Comparison of ENCODE assay signal across 13 cellular contexts in the genomic region with DNA sequence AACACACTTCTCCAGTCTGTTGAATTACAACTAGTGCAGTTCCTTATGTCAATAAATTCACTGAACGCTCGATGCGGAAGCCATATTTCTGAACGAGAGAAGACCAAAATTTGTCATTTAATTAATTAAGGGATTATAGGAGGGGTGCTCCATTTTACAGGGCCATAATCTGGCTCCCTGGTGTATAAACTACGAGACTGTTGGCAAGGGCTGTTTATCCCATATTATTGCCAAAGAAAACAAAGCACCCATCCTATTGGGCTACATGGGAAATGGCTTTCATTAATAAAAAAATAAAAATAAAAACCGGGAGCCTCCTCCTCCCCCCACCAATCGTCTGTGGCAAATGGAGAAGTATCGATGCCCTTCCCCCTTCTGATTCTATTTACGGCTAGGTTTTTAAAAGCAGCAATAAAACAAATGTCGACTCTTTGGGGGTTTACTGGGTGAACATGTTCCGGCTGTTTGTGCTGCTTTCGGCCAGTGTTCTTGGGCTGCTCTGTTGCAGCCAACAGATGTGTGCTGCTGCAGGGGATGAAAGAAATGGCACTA. TPM values are rescaled to one million over a fixed set of nuclear protein-coding genes. Genes with fewer than 3 reads are reported as not detected.
A peak's percentile ranks its signal among the peaks of the same experiment; 100 is the strongest.
DNase-seq lines count a peak whose midpoint lies in the region; ATAC-seq, FAIRE-seq and TF ChIP-seq lines count a peak whose summit lies in the region.
"Had no signal": no experiment of that assay in that cellular context is flagged by ENCODE, and none has a peak within 500 bp of the region (broad histone marks: within the 10 kb centered on the region; RNA-seq: fewer than 3 reads in every experiment).

No MANE protein-coding gene starts in this region.

- peak overlapping the region in 2 of 3 experiments; percentile 20 to 78; a peak in 3 of 7 replicates for H3K27ac Mint-ChIP-seq in H9
- no peak overlapping the region for H3K27ac Mint-ChIP-seq in activated T-cell treated with anti-CD3 and anti-CD28 coated beads, Interleukin-2, amount 50 U/mL, for 24 hours
- H3K27ac Mint-ChIP-seq: activated naive CD4-positive, alpha-beta T cell treated with anti-CD3 and anti-CD28 coated beads, Interleukin-2, amount 50 U/mL, for 24 hours had no signal

- no peak overlapping the region for H2BK120ac ChIP-seq in H9 (ENCODE audit: low read depth, low read length, poor library complexity, severe bottlenecking)

- H3K36me3 ChIP-seq in SK-N-MC (ENCODE audit: insufficient read depth, low read length) (peaks cover 7% of the 10 kb centered on the region; the same call in 1 of the 2 replicates), hepatocyte (replicated peaks; ENCODE audit: insufficient read depth, low read depth) (peaks cover 4% of the 10 kb centered on the region), spleen (peaks cover 0 to 27% (median 6%) of the 10 kb centered on the region in 6 donors), small intestine (ENCODE audit: control insufficient read depth in 2 of 2, insufficient read depth in 2 of 2, low read length in 2 of 2) (peaks cover 0 to 5% of the 10 kb centered on the region in 2 donors)

- intact Hi-C loops in spleen (cut with DNase I; ENCODE audit: low total_unique reads): no loop called here

- H3K18ac ChIP-seq in H9 (ENCODE audit: insufficient read length, low read depth, low read length): no peak overlapping the region

- H4K91ac ChIP-seq in H9 (ENCODE audit: insufficient read length, low read depth, low read length): no peak overlapping the region

- no peak overlapping the region for H4K5ac ChIP-seq in H9 (ENCODE audit: insufficient read length, low read depth, low read length)

- FAIRE-seq in small intestine (lab: Jason Lieb, UNC): no peak
- FAIRE-seq: GM18507 had no signal

- H3K9me3 Mint-ChIP-seq in H9: no peaks in the 10 kb centered on the region
- no peaks in the 10 kb centered on the region for H3K9me3 Mint-ChIP-seq in activated T-cell treated with anti-CD3 and anti-CD28 coated beads, Interleukin-2, amount 50 U/mL, for 24 hours
- H3K9me3 Mint-ChIP-seq: activated naive CD4-positive, alpha-beta T cell treated with anti-CD3 and anti-CD28 coated beads, Interleukin-2, amount 50 U/mL, for 24 hours; endodermal cell; WTC11 had no signal

- no peak overlapping the region; the same call in 1 of the 2 replicates for H3K14ac ChIP-seq in H9 (ENCODE audit: insufficient read depth, low read length)

- H3K27me3 ChIP-seq in H9 (ENCODE audit: insufficient read depth, low read length): no peaks in the 10 kb centered on the region
- no peaks in the 10 kb centered on the region for H3K27me3 ChIP-seq in hepatocyte
- H3K27me3 ChIP-seq in spleen (replicated peaks in 1 of 7): no peaks in the 10 kb centered on the region
- H3K27me3 ChIP-seq in small intestine (ENCODE audit: control insufficient read depth in 2 of 2, insufficient read depth in 2 of 2, low read length in 2 of 2): no peaks in the 10 kb centered on the region

- H3K4ac ChIP-seq in H9 (ENCODE audit: low read depth, low read length): no peak overlapping the region

- peak overlapping the region; percentile 43; the same call in 1 of the 2 replicates for H3K4me3 ChIP-seq in SK-N-MC
- no peak overlapping the region for H3K4me3 ChIP-seq in hepatocyte
- H3K4me3 ChIP-seq in spleen: peak overlapping the region in 3 of 8 donors; percentile 0 to 14 (median 5)
- H3K4me3 ChIP-seq in small intestine (ENCODE audit: low read depth in 1 of 2, low read length in 2 of 2): no peak overlapping the region

- H2BK20ac ChIP-seq in H9 (ENCODE audit: low read depth, low read length, poor library complexity, severe bottlenecking): no peak overlapping the region

- H2AFZ ChIP-seq in H9 (ENCODE audit: low read length): no peak overlapping the region
- no peak overlapping the region for H2AFZ ChIP-seq in hepatocyte

- H3K4me2 ChIP-seq in H9 (ENCODE audit: insufficient read depth, insufficient read length, low read length) (no peak overlapping the region), hepatocyte (peak overlapping the region; percentile 55)

- no peak overlapping the region for H2AK5ac ChIP-seq in H9 (ENCODE audit: insufficient read length, low read length)

- H3K36me3 Mint-ChIP-seq in H9 (ENCODE audit: insufficient read depth in 1 of 3, low read depth in 3 of 3): peaks cover 0 to 9% (median 0%) of the 10 kb centered on the region in 3 experiments; a peak in 2 of 7 replicates
- peaks cover 45% of the 10 kb centered on the region for H3K36me3 Mint-ChIP-seq in activated T-cell treated with anti-CD3 and anti-CD28 coated beads, Interleukin-2, amount 50 U/mL, for 24 hours (ENCODE audit: low read depth)
- H3K36me3 Mint-ChIP-seq: WTC11 had no signal

- H3K27ac ChIP-seq in H9 (ENCODE audit: insufficient read length, low read depth, low read length) (no peak overlapping the region), SK-N-MC (peak overlapping the region; percentile 86), hepatocyte (no peak overlapping the region), spleen (peak overlapping the region in 5 of 8 donors; percentile 6 to 50 (median 39)), small intestine (ENCODE audit: low read depth in 1 of 2, low read length in 1 of 2) (no peak overlapping the region)

- no peaks in the 10 kb centered on the region for H3K23me2 ChIP-seq in H9 (ENCODE audit: insufficient read length, low read depth, low read length, poor library complexity, severe bottlenecking)

- H3K79me1 ChIP-seq in H9 (ENCODE audit: insufficient read depth, low read depth, low read length, poor library complexity, severe bottlenecking): no peaks in the 10 kb centered on the region

- H2BK15ac ChIP-seq in H9 (ENCODE audit: low read depth, low read length): no peak overlapping the region

- H3K79me2 ChIP-seq in H9 (ENCODE audit: insufficient read depth, low read length) (no peaks in the 10 kb centered on the region), hepatocyte (peaks cover 78% of the 10 kb centered on the region)

- H3K27me3 Mint-ChIP-seq in H9 (ENCODE audit: low read depth): no peaks in the 10 kb centered on the region
- H3K27me3 Mint-ChIP-seq in activated T-cell treated with anti-CD3 and anti-CD28 coated beads, Interleukin-2, amount 50 U/mL, for 24 hours: no peaks in the 10 kb centered on the region
- H3K27me3 Mint-ChIP-seq: activated naive CD4-positive, alpha-beta T cell treated with anti-CD3 and anti-CD28 coated beads, Interleukin-2, amount 50 U/mL, for 24 hours had no signal

- no peak overlapping the region for H3K56ac ChIP-seq in H9 (ENCODE audit: insufficient read length, low read depth, low read length)

- H2BK5ac ChIP-seq in H9 (ENCODE audit: insufficient read length, low read length): no peak overlapping the region

- peaks cover 27% of the 10 kb centered on the region in 2 experiments for H3K4me1 Mint-ChIP-seq in H9
- peaks cover 25% of the 10 kb centered on the region for H3K4me1 Mint-ChIP-seq in activated T-cell treated with anti-CD3 and anti-CD28 coated beads, Interleukin-2, amount 50 U/mL, for 24 hours (ENCODE audit: low read depth)

- no peak for TF ChIP-seq POLR2A in spleen (IDR thresholded peaks at IDR 0.05)

- H4K20me1 ChIP-seq in H9 (ENCODE audit: control insufficient read depth, insufficient read depth, insufficient read length) (no peaks in the 10 kb centered on the region), hepatocyte (ENCODE audit: insufficient read depth, poor library complexity, severe bottlenecking) (peaks cover 26% of the 10 kb centered on the region)

- no peaks in the 10 kb centered on the region; the same call in 1 of the 2 replicates for H3K4me1 ChIP-seq in H9 (ENCODE audit: insufficient read depth, low read length)
- no peaks in the 10 kb centered on the region for H3K4me1 ChIP-seq in hepatocyte (ENCODE audit: insufficient read depth)
- H3K4me1 ChIP-seq in spleen: peaks cover 19 to 91% (median 39%) of the 10 kb centered on the region in 6 donors
- peaks cover 0 to 5% of the 10 kb centered on the region in 2 donors for H3K4me1 ChIP-seq in small intestine (ENCODE audit: control insufficient read depth in 2 of 2, insufficient read depth in 1 of 2, low read depth in 1 of 2, low read length in 1 of 2)
- H3K4me1 ChIP-seq: Caco-2 had no signal

- H3K4me3 Mint-ChIP-seq in H9: no peak overlapping the region
- H3K4me3 Mint-ChIP-seq in activated T-cell treated with anti-CD3 and anti-CD28 coated beads, Interleukin-2, amount 50 U/mL, for 24 hours: no peak overlapping the region
- H3K4me3 Mint-ChIP-seq: activated naive CD4-positive, alpha-beta T cell treated with anti-CD3 and anti-CD28 coated beads, Interleukin-2, amount 50 U/mL, for 24 hours; endodermal cell; WTC11 had no signal

- no peak overlapping the region for H3T11ph ChIP-seq in H9 (ENCODE audit: low read length)

- no CpG with 5 or more reads among the region's 12 CpGs for whole genome bisulfite sequencing in H9 (ENCODE audit: extremely low coverage, insufficient read length, low lambda C conversion rate)
- WGBS in hepatocyte (ENCODE audit: low lambda C conversion rate, missing lambda C conversion rate): 66% methylated on average over 12 of the region's 12 CpGs
- WGBS in spleen, 5 donors: 32 to 47% (median 44%) methylated on average over 12 of the region's 12 CpGs
- 57 to 84% (median 74%) methylated on average over 12 of the region's 12 CpGs for WGBS in small intestine, 3 donors

- DNase-seq in H9 (no peak), SK-N-MC (ENCODE audit: low read depth, low spot score) (no peak), hepatocyte (ENCODE audit: low spot score) (no peak), spleen (no peak), small intestine (no peak)
- no peak for DNase-seq in stimulated activated naive CD8-positive, alpha-beta T cell treated with anti-CD3 and anti-CD28 coated beads, Interleukin-15, Interleukin-2, amounts not matched to agents 100 U/mL and 50 U/mL, for 24 hours
- no peak for DNase-seq in activated T-cell treated with anti-CD3 and anti-CD28 coated beads, Interleukin-2, amount 50 U/mL, for 24 hours
- DNase-seq: Caco-2, endodermal cell had no signal

- H3K9ac ChIP-seq in H9 (ENCODE audit: extremely low read depth, insufficient read length, low read length) (no peak overlapping the region), SK-N-MC (ENCODE audit: insufficient read length) (peak overlapping the region; percentile 9)

- H2BK12ac ChIP-seq in H9 (ENCODE audit: insufficient read length, low read depth, low read length): no peak overlapping the region

- no peak overlapping the region for H3K23ac ChIP-seq in H9 (ENCODE audit: insufficient read length, low read depth, low read length)

- H3K9me3 ChIP-seq in H9 (ENCODE audit: control insufficient read depth, low read depth, low read length) (no peaks in the 10 kb centered on the region), SK-N-MC (ENCODE audit: low read depth, low read length) (no peaks in the 10 kb centered on the region), hepatocyte (ENCODE audit: low read depth) (no peaks in the 10 kb centered on the region), spleen (no peaks in the 10 kb centered on the region), small intestine (ENCODE audit: control insufficient read depth, low read depth) (no peaks in the 10 kb centered on the region)
- H3K9me3 ChIP-seq: Caco-2 had no signal

- H4K8ac ChIP-seq in H9 (replicated peaks; ENCODE audit: insufficient read length, low read depth, low read length): no peak overlapping the region

- ATAC-seq in stimulated activated naive CD8-positive, alpha-beta T cell treated with anti-CD3 and anti-CD28 coated beads, Interleukin-15, Interleukin-2, amounts not matched to agents 100 U/mL and 50 U/mL, for 24 hours: no peak
- no peak for ATAC-seq in GM18498 (IDR thresholded peaks at IDR 0.05; ENCODE audit: unreplicated experiment)
- ATAC-seq: WTC11 had no signal

- no peaks in the 10 kb centered on the region for H3K9me2 ChIP-seq in hepatocyte (replicated peaks; ENCODE audit: insufficient read depth)

- TF ChIP-seq CTCF in H9 (conservative IDR thresholded peaks at IDR 0.05) (no peak), hepatocyte (IDR thresholded peaks at IDR 0.05; ENCODE audit: poor library complexity) (no peak), spleen (IDR thresholded peaks at IDR 0.05 in 8 of 11, conservative IDR thresholded peaks at IDR 0.05 in 3 of 11) (no peak)

RNA-seq across cellular contexts. Expression of gene ATF7, which starts 24.8 kb away (rescaled TPM):
- total RNA-seq in H9 (2021) (17.7 and 18.4 TPM in 2 replicates), hepatocyte (12.6 and 17.8 TPM in 2 replicates), spleen (10 to 100 TPM; 30.0 to 52.8 (median 47.6) TPM)
- polyA plus RNA-seq in hepatocyte (19.2 and 20.5 TPM in 2 replicates), spleen (10 to 100 TPM in 1 of 3 donors, 1 to 10 TPM in 2; 6.5 to 12.1 (median 8.5) TPM), small intestine (10 to 100 TPM in 2 of 3 donors, 1 to 10 TPM in 1; 8.6 to 15.8 (median 13.2) TPM)

Comparison
In these comparisons a context has a peak if more than half of its experiments do, and no peak if none do; other contexts are left out.
1. H3K27ac ChIP-seq: peak in SK-N-MC (single experiment) and spleen (5 of 8); none in H9 (single experiment), hepatocyte (single experiment) and small intestine (0 of 2).